Comparison of ENCODE assay signal across 20 cellular contexts in the genomic region with DNA sequence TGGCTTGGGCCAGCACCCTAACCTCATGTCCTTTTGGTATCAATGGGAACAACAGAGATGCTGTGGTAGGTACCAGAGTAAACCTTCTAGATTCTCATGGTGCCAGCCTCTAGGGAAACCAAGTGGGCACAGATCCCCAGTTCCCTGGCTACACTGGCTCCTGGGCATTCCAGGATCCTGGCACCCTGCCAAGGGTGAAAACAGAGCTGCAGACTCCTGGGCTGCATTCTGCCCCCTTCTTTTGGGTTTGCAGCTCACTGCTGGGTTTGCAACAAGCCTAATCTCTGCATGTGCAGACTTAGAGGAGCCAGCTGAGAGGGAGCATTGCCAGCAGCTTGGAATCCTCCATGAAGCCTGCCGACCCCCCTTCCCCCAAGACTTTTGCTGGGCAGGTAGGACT. TPM values are rescaled to one million over a fixed set of nuclear protein-coding genes. Genes with fewer than 3 reads are reported as not detected.
DNase-seq lines count a peak whose midpoint lies in the region; TF ChIP-seq lines count a peak whose summit lies in the region.
"Had no signal": no experiment of that assay in that cellular context is flagged by ENCODE, and none has a peak within 500 bp of the region (broad histone marks: within the 10 kb centered on the region; RNA-seq: fewer than 3 reads in every experiment).

No MANE protein-coding gene starts in this region.

- CTCF ChIA-PET in MCF 10A (lab: Yijun Ruan, JAX), result no interaction called here
- CTCF ChIA-PET in mammary epithelial cell (lab: Charles Lee; ENCODE audit: low non-redundant PET), result no interaction called here
- CTCF ChIA-PET in RWPE1 (lab: Yijun Ruan, JAX), result no interaction called here

- H3K4me1 Mint-ChIP-seq in MCF 10A (ENCODE audit: insufficient read depth, unreplicated experiment), result no peaks in the 10 kb centered on the region

- no peaks in the 10 kb centered on the region for H4K20me1 ChIP-seq in mammary epithelial cell (ENCODE audit: insufficient read depth, low read length)

- no peaks in the 10 kb centered on the region for H3K79me2 ChIP-seq in mammary epithelial cell (ENCODE audit: insufficient read depth, low read length)

- H3K4me3 Mint-ChIP-seq in MCF 10A (ENCODE audit: unreplicated experiment), result no peak overlapping the region
- H3K4me3 Mint-ChIP-seq: activated naive CD4-positive, alpha-beta T cell treated with anti-CD3 and anti-CD28 coated beads, Interleukin-2, amount 50 U/mL, for 24 hours; activated T-cell treated with anti-CD3 and anti-CD28 coated beads, Interleukin-2, amount 50 U/mL, for 72 hours; neural progenitor cell had no signal

- no peaks in the 10 kb centered on the region for H3K9me3 Mint-ChIP-seq in MCF 10A (ENCODE audit: unreplicated experiment)
- H3K9me3 Mint-ChIP-seq: activated naive CD4-positive, alpha-beta T cell treated with anti-CD3 and anti-CD28 coated beads, Interleukin-2, amount 50 U/mL, for 24 hours; activated T-cell treated with anti-CD3 and anti-CD28 coated beads, Interleukin-2, amount 50 U/mL, for 72 hours; neural progenitor cell had no signal

- H3K36me3 Mint-ChIP-seq in MCF 10A (ENCODE audit: insufficient read depth, unreplicated experiment), result no peaks in the 10 kb centered on the region
- H3K36me3 Mint-ChIP-seq: activated naive CD4-positive, alpha-beta T cell treated with anti-CD3 and anti-CD28 coated beads, Interleukin-2, amount 50 U/mL, for 24 hours; neural progenitor cell had no signal

- H3K27me3 ChIP-seq in mammary epithelial cell (ENCODE audit: insufficient read depth, low read length) (no peaks in the 10 kb centered on the region), ascending aorta (no peaks in the 10 kb centered on the region), tibial artery (no peaks in the 10 kb centered on the region)
- H3K27me3 ChIP-seq: testis had no signal

- no peak overlapping the region for H3K9ac ChIP-seq in mammary epithelial cell (ENCODE audit: insufficient read depth, low read length)
- H3K9ac ChIP-seq: neural progenitor cell had no signal

- DNase-seq in MCF 10A (ENCODE audit: unreplicated experiment) (peak; percentile 10), mammary epithelial cell (no peak), NCI-H1105 (lab: John Stamatoyannopoulos, UW) (peak; percentile 81), ascending aorta (ENCODE audit: low spot score in 2 of 2) (peak in 1 of 2 donors; percentile 76), tibial artery (no peak), RWPE1 (ENCODE audit: low spot score) (no peak), T1000 (lab: John Stamatoyannopoulos, UW) (no peak)
- DNase-seq: activated CD4-positive, CD25-positive, alpha-beta regulatory T cell treated with anti-CD3 and anti-CD28 coated beads, Interleukin-2, amount 50 U/mL, for 72 hours; activated T-cell treated with anti-CD3 and anti-CD28 coated beads, Interleukin-2, amount 50 U/mL, for 72 hours; GF-D8; glutamatergic neuron; GOT3; KG1; mucosa of descending colon; testis had no signal

- H3K27ac ChIP-seq in mammary epithelial cell (ENCODE audit: insufficient read depth, low read depth, low read length) (no peak overlapping the region), ascending aorta (peak overlapping the region; percentile 31 to 97), tibial artery (peak overlapping the region; percentile 21 to 78), RWPE1 (no peak overlapping the region)
- H3K27ac ChIP-seq: neural progenitor cell, testis had no signal

- dilution Hi-C loops in mammary epithelial cell (cut with HindIII; ENCODE audit: low sequenced_read_pairs), result no loop called here

- POLR2A ChIA-PET in MCF 10A (lab: Yijun Ruan, JAX), result no interaction called here
- POLR2A ChIA-PET in RWPE1 (lab: Yijun Ruan, JAX; ENCODE audit: low non-redundant PET), result no interaction called here

- no peaks in the 10 kb centered on the region for H3K36me3 ChIP-seq in mammary epithelial cell (ENCODE audit: insufficient read depth, low read length)
- no peaks in the 10 kb centered on the region for H3K36me3 ChIP-seq in ascending aorta
- H3K36me3 ChIP-seq in tibial artery, result no peaks in the 10 kb centered on the region
- H3K36me3 ChIP-seq: neural progenitor cell had no signal

- H3K4me3 ChIP-seq in mammary epithelial cell (replicated peaks in 1 of 3; ENCODE audit: insufficient read depth in 1 of 3, low read depth in 2 of 3, low read length in 3 of 3) (no peak overlapping the region), ascending aorta (no peak overlapping the region), tibial artery (no peak overlapping the region)
- H3K4me3 ChIP-seq: GM12878, mucosa of descending colon, neural progenitor cell, SK-N-MC, testis had no signal

- 0% methylated on average over 1 of the region's 1 CpG for WGBS in mammary epithelial cell (ENCODE audit: low coverage, missing lambda C conversion rate)

- no peak overlapping the region for H3K27ac Mint-ChIP-seq in MCF 10A (ENCODE audit: low read depth, unreplicated experiment)
- H3K27ac Mint-ChIP-seq: activated naive CD4-positive, alpha-beta T cell treated with anti-CD3 and anti-CD28 coated beads, Interleukin-2, amount 50 U/mL, for 24 hours; activated T-cell treated with anti-CD3 and anti-CD28 coated beads, Interleukin-2, amount 50 U/mL, for 72 hours; neural progenitor cell had no signal

- H3K4me1 ChIP-seq in mammary epithelial cell (ENCODE audit: insufficient read depth, low read length) (peaks cover 21% of the 10 kb centered on the region), ascending aorta (peaks cover 17 to 27% of the 10 kb centered on the region in 2 donors), tibial artery (peaks cover 0 to 38% (median 33%) of the 10 kb centered on the region in 4 donors)

- H2AFZ ChIP-seq in mammary epithelial cell (ENCODE audit: low read depth, low read length), result no peak overlapping the region
- H2AFZ ChIP-seq: neural progenitor cell had no signal

- H3K9me3 ChIP-seq in mammary epithelial cell (replicated peaks; ENCODE audit: insufficient read depth, low read length) (no peaks in the 10 kb centered on the region), ascending aorta (no peaks in the 10 kb centered on the region), tibial artery (no peaks in the 10 kb centered on the region)
- H3K9me3 ChIP-seq: Caco-2, mucosa of descending colon, testis had no signal

- H3K27me3 Mint-ChIP-seq in MCF 10A (ENCODE audit: insufficient read depth, unreplicated experiment), result no peaks in the 10 kb centered on the region

- H3K4me2 ChIP-seq in mammary epithelial cell (ENCODE audit: insufficient read depth, low read depth, low read length), result no peak overlapping the region
- H3K4me2 ChIP-seq: neural progenitor cell had no signal

- BruUV-seq in MCF 10A (replicated peaks; lab: Mats Ljungman, UMichigan) (no TSS peak), mammary epithelial cell (replicated peaks; lab: Mats Ljungman, UMichigan) (no TSS peak)

- intact Hi-C loops in MCF 10A (cut with micrococcal nuclease) (no loop called here), mammary epithelial cell (cut with micrococcal nuclease) (no loop called here), ascending aorta (cut with DNase I) (loop anchor here (1.0 kb wide), 1 partner anchor 11 kb away; no protein-coding TSS in a partner anchor), tibial artery (cut with DNase I; ENCODE audit: low total_unique reads) (no loop called here)

- TF ChIP-seq CTCF in MCF 10A (IDR thresholded peaks at IDR 0.05; ENCODE audit: unreplicated experiment), result no peak
- TF ChIP-seq CTCF in mammary epithelial cell (conservative IDR thresholded peaks at IDR 0.05 in 1 of 2, IDR thresholded peaks at IDR 0.05 in 1 of 2; ENCODE audit: extremely low read depth in 1 of 2, insufficient read depth in 1 of 2, low read depth in 1 of 2, low read length in 2 of 2), result no peak
- no peak for TF ChIP-seq CTCF in ascending aorta (IDR thresholded peaks at IDR 0.05)
- no peak for TF ChIP-seq CTCF in tibial artery (IDR thresholded peaks at IDR 0.05)
- no peak for TF ChIP-seq CTCF in RWPE1 (conservative IDR thresholded peaks at IDR 0.05; ENCODE audit: low read depth)

- in situ Hi-C loops in mammary epithelial cell (cut with MboI; ENCODE audit: low sequenced_read_pairs in 2 of 2), result no loop called here

RNA-seq across cellular contexts. Expression of a gene that starts 30.6 kb away (rescaled TPM):
- 4.0 and 4.9 TPM in 2 replicates for total RNA-seq in MCF 10A (2022)
- total RNA-seq in mammary epithelial cell, result 1 to 10 TPM; 3.3 to 3.4 TPM
- polyA plus RNA-seq in mammary epithelial cell, result 1.7 TPM
- 4.2 TPM for polyA minus RNA-seq in mammary epithelial cell
- total RNA-seq in ascending aorta, result 36.5 TPM

Comparison
In these comparisons a context has a peak if more than half of its experiments do, and no peak if none do; other contexts are left out.
1. DNase-seq: peak in MCF 10A (single experiment) and NCI-H1105 (single experiment); none in mammary epithelial cell (single experiment), tibial artery (0 of 2), RWPE1 (single experiment) and T1000 (single experiment).
2. H3K27ac ChIP-seq: peak in ascending aorta (2 of 2) and tibial artery (2 of 2); none in mammary epithelial cell (single experiment) and RWPE1 (single experiment).